In genomic region chr7:100358027-100358856, GRCh38 we compare ENCODE assay signal across 8 cellular contexts. TPM values are rescaled to one million over a fixed set of nuclear protein-coding genes. Genes with fewer than 3 reads are reported as not detected.
DNase-seq lines count a peak whose midpoint lies in the region; TF ChIP-seq lines count a peak whose summit lies in the region.

Gene PILRB (plus strand): TSS chr7:100358117. CDS start chr7:100358303, 186 bp downstream.

- no peaks in the 10 kb centered on the region for H4K20me1 ChIP-seq in neural progenitor cell (ENCODE audit: low read depth)

- H3K4me3 ChIP-seq in NB4 (ENCODE audit: low read depth, low read length) = no peak within 1 kb of the TSS
- no peak within 1 kb of the TSS for H3K4me3 ChIP-seq in neural progenitor cell

- no peaks in the 10 kb centered on the region for H3K9me3 Mint-ChIP-seq in neural progenitor cell

- no peaks in the 10 kb centered on the region for H3F3A ChIP-seq in neural progenitor cell (ENCODE audit: low read depth)

- no peak within 1 kb of the TSS for H3K27ac Mint-ChIP-seq in neural progenitor cell

- DNase-seq in G401 (ENCODE audit: low spot score) (no peak), NB4 (ENCODE audit: low read depth) (peak; percentile 40), neural progenitor cell (ENCODE audit: low spot score) (no peak), NCI-H226 (no peak), iPS-NIHi7 (ENCODE audit: extremely low spot score) (no peak), kidney glomerular epithelial cell (lab: John Stamatoyannopoulos, UW) (no peak), RKO (ENCODE audit: low spot score) (no peak)

- H3K36me3 ChIP-seq in neural progenitor cell = no peaks in the 10 kb centered on the region

- no peak within 1 kb of the TSS for H3K4me2 ChIP-seq in neural progenitor cell

- TF ChIP-seq POLR2A in NB4 (IDR thresholded peaks at IDR 0.05; ENCODE audit: extremely low read depth, insufficient read length) = no peak

- TF ChIP-seq CTCF in NB4 (IDR thresholded peaks at IDR 0.05; ENCODE audit: low read depth, low read length) = no peak
- TF ChIP-seq CTCF in neural progenitor cell (IDR thresholded peaks at IDR 0.05) = peak; percentile 23

- peaks cover 30% of the 10 kb centered on the region for H3K36me3 Mint-ChIP-seq in neural progenitor cell

- no peaks in the 10 kb centered on the region for H3K79me2 ChIP-seq in neural progenitor cell (ENCODE audit: low read depth)

- no peaks in the 10 kb centered on the region for H3K4me1 Mint-ChIP-seq in neural progenitor cell

- H3K4me3 Mint-ChIP-seq in neural progenitor cell = no peak within 1 kb of the TSS

- H3K4me1 ChIP-seq in neural progenitor cell = no peaks in the 10 kb centered on the region

- H3K27me3 Mint-ChIP-seq in neural progenitor cell (ENCODE audit: insufficient read depth, low read depth) = peaks cover 4% of the 10 kb centered on the region

- H3K27ac ChIP-seq in neural progenitor cell = no peak within 1 kb of the TSS

- H2AFZ ChIP-seq in neural progenitor cell (replicated peaks) = no peak within 1 kb of the TSS

- in situ Hi-C loops in G401 (cut with HindIII; ENCODE audit: low sequenced_read_pairs) (no loop called here), endometrial microvascular endothelial cells (cut with HindIII; ENCODE audit: inconsistent ontology term, low pct_unique_long_range_greater_than_20kb, low sequenced_read_pairs) (no loop called here)

- no peaks in the 10 kb centered on the region for H3K27me3 ChIP-seq in neural progenitor cell

- no peak within 1 kb of the TSS for H3K9ac ChIP-seq in neural progenitor cell

- no peaks in the 10 kb centered on the region for H3K9me3 ChIP-seq in neural progenitor cell (ENCODE audit: low read depth)

RNA-seq across cellular contexts. Expression of gene PILRB, which starts in this region (rescaled TPM):
- total RNA-seq in G401 (2014; rRNA removed; shearing (Covaris generic)) = 14.7 and 21.5 TPM in 2 replicates
- total RNA-seq in endometrial microvascular endothelial cells (ENCODE audit: inconsistent ontology term) (20.9 TPM), neural progenitor cell (ENCODE audit: low replicate concordance) (19.3 and 43.6 TPM in 2 replicates)
